In the genomic region with DNA sequence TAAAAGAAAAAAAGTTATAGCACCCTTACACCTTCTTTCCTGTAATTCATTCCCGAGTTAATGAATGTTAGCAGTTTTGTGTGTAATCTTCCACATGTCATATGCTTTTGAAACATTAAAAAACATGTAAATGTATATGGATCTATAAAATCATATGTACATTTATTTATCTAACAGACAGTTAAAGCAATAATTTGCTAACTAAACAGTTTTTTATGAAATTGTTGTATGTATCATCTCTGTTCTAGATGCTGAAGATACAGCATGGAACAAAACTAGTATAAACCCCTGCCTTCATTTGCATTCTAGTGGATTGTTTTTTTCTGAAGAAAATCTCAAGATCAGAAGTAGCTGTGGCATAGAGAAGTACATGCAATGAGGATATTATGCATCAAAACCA, we compare ENCODE assay signal across 11 cellular contexts.
"Had no signal": no experiment of that assay in that cellular context is flagged by ENCODE, and none has a peak within 500 bp of the region (broad histone marks: within the 10 kb centered on the region; RNA-seq: fewer than 3 reads in every experiment).

No MANE protein-coding gene starts in this region.

- H3K4me1 ChIP-seq: HAP-1 had no signal

- H3K9me3 ChIP-seq: HAP-1 had no signal

- H3K27ac ChIP-seq: GM23248 had no signal

- ATAC-seq: GM23338, HCT116 had no signal

- H2AFZ ChIP-seq: GM23248, GM23338 had no signal

- H3K9ac ChIP-seq: GM23248 had no signal

- H3K36me3 ChIP-seq: HAP-1 had no signal

- H3K4me3 Mint-ChIP-seq: GM23338, H9, HFFc6 had no signal

- H3K4me2 ChIP-seq: GM23338 had no signal

- H3K27ac Mint-ChIP-seq: GM23338, H9, HFFc6 had no signal

- FAIRE-seq: H1, H54 had no signal

- H3K4me3 ChIP-seq: GM23248, GM23338, HAP-1 had no signal

- H3K4me1 Mint-ChIP-seq: GM23338, H9 had no signal

- DNase-seq: GM23248, GOT3, H7, H9, HCEC 1CT, HFFc6 had no signal
